8 cellular contexts compared by ENCODE assay signal in the genomic region with DNA sequence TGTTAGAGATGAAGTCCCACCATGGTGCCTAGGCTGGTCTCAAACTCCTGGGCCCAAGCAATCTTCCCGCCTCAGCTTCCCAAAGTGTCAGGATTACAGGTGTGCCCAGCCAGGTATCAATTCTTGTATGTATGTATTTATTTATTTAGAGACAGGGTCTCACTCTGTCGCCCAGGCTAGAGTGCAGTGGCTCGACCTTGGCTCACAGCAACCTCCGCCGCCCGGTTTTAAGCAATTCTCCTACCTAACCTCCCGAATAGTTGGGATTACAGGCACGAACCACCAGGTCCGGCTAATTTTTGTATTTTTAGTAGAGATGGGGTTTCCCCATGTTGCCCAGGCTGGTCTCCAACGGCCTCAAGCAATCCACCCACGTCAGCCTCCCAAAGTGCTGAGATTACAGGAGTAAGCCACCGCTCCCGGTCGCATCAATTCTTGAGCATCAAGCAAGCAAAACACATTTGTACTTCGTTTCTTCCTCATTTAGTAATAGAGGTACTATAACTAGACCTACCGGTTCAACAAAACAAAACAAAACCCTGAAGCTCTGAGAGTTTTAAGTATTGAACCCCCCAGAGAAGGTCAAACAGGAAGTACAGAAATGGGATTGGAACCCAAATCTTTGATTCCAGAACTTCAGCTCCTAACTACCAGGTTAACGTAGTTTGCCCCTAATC. TPM values are rescaled to one million over a fixed set of nuclear protein-coding genes. Genes with fewer than 3 reads are reported as not detected.
DNase-seq lines count a peak whose midpoint lies in the region; ATAC-seq and TF ChIP-seq lines count a peak whose summit lies in the region.

No MANE protein-coding gene starts in this region.

- peak overlapping the region; percentile 82 for H3K4me2 ChIP-seq in HCT116 (ENCODE audit: low read length)

- CTCF ChIA-PET in Caco-2 (lab: Charles Lee) = interaction anchor here (2.1 kb wide), 1 partner anchor 33 kb away, joined by 7 read pairs; the partner anchor contains the start of genes ANKS3 and DNAAF8
- CTCF ChIA-PET in HCT116 (lab: Charles Lee) = interaction anchor here (1.3 kb wide), 1 partner anchor 144 kb away, joined by 4 read pairs; the partner anchor contains the start of gene MGRN1

- no peak for TF ChIP-seq RAD21 in HCT116 (IDR thresholded peaks at IDR 0.05; ENCODE audit: low read depth)

- TF ChIP-seq CTCF in Caco-2 (IDR thresholded peaks at IDR 0.05; ENCODE audit: insufficient read depth in 1 of 2, low read depth in 1 of 2, low read length in 1 of 2, severe bottlenecking in 1 of 2, unreplicated experiment in 1 of 2) (no peak), HCT116 (IDR thresholded peaks at IDR 0.05 in 2 of 3, conservative IDR thresholded peaks at IDR 0.05 in 1 of 3; ENCODE audit: borderline replicate concordance in 1 of 3, insufficient read depth in 1 of 3, low read depth in 2 of 3, low read length in 2 of 3) (no peak), progenitor cell of endocrine pancreas (IDR thresholded peaks at IDR 0.05; ENCODE audit: unreplicated experiment) (no peak), WERI-Rb-1 (IDR thresholded peaks at IDR 0.05; ENCODE audit: low read depth, low read length) (no peak)

- H3K27ac Mint-ChIP-seq in Caco-2 (ENCODE audit: unreplicated experiment) = peak overlapping the region; percentile 71
- H3K27ac Mint-ChIP-seq in progenitor cell of endocrine pancreas = peak overlapping the region; percentile 93

- H3K4me3 Mint-ChIP-seq in Caco-2 (ENCODE audit: unreplicated experiment) (peak overlapping the region; percentile 77), progenitor cell of endocrine pancreas (ENCODE audit: low read depth) (peak overlapping the region; percentile 76)

- H3K27me3 Mint-ChIP-seq in Caco-2 (ENCODE audit: insufficient read depth, unreplicated experiment) = no peaks in the 10 kb centered on the region
- H3K27me3 Mint-ChIP-seq in progenitor cell of endocrine pancreas = no peaks in the 10 kb centered on the region

- H3K9ac ChIP-seq in HCT116 (ENCODE audit: low read length) = peak overlapping the region; percentile 66

- no peaks in the 10 kb centered on the region for H4K20me1 ChIP-seq in HCT116 (ENCODE audit: insufficient read depth)

- in situ Hi-C loops in ACHN (cut with HindIII; ENCODE audit: low pct_ligation_motif_present, low pct_unique_long_range_greater_than_20kb, low sequenced_read_pairs) = no loop called here

- H3K9me2 ChIP-seq in HCT116 (ENCODE audit: insufficient read depth) = no peaks in the 10 kb centered on the region

- TF ChIP-seq POLR2A in HCT116 (IDR thresholded peaks at IDR 0.05; ENCODE audit: borderline replicate concordance, extremely low read depth, insufficient read depth, insufficient read length) = no peak

- H3K9me3 ChIP-seq in Caco-2 (no peaks in the 10 kb centered on the region), HCT116 (ENCODE audit: control insufficient read depth in 1 of 2, insufficient read depth in 1 of 2, low read depth in 1 of 2, low read length in 2 of 2) (no peaks in the 10 kb centered on the region), WERI-Rb-1 (ENCODE audit: severe bottlenecking) (no peaks in the 10 kb centered on the region)

- H3K9me3 Mint-ChIP-seq in Caco-2 (ENCODE audit: unreplicated experiment) (no peaks in the 10 kb centered on the region), progenitor cell of endocrine pancreas (ENCODE audit: low read depth) (no peaks in the 10 kb centered on the region)

- H3K79me2 ChIP-seq in HCT116 (ENCODE audit: insufficient read depth, low read length) = peaks cover 21% of the 10 kb centered on the region; the same call in 1 of the 2 replicates

- peaks cover 10% of the 10 kb centered on the region for H3K4me1 Mint-ChIP-seq in Caco-2 (ENCODE audit: low read depth, unreplicated experiment)
- H3K4me1 Mint-ChIP-seq in progenitor cell of endocrine pancreas (ENCODE audit: low read depth) = peaks cover 15% of the 10 kb centered on the region

- H3K36me3 ChIP-seq in Caco-2 (ENCODE audit: control insufficient read depth, insufficient read depth, low read length) (no peaks in the 10 kb centered on the region), HCT116 (ENCODE audit: control insufficient read depth in 1 of 2, insufficient read depth in 2 of 2, low read length in 2 of 2) (peaks cover 5 to 10% of the 10 kb centered on the region in 2 experiments; a peak in 3 of 4 replicates), WERI-Rb-1 (peaks cover 22% of the 10 kb centered on the region)

- POLR2A ChIA-PET in Caco-2 (lab: Charles Lee) (interaction anchor here (0.7 to 1.7 kb wide), 3 partner anchors 20 to 177 kb away, joined by 6 to 20 read pairs (median 6); partner anchors contain the start of genes ANKS3, DNAAF8 and SEPTIN12), HCT116 (lab: Charles Lee) (interaction anchor here (0.7 to 1.1 kb wide), 3 partner anchors 22 to 152 kb away, joined by 3 to 8 read pairs (median 4); partner anchors contain the start of genes ANKS3 and DNAAF8)

- H3K27ac ChIP-seq in HCT116 (ENCODE audit: low read depth, low read length) = peak overlapping the region; percentile 56
- H3K27ac ChIP-seq in WERI-Rb-1 = no peak overlapping the region

- no peak overlapping the region for H2AFZ ChIP-seq in HCT116 (ENCODE audit: low read depth, low read length, poor library complexity, severe bottlenecking)

- H3K4me3 ChIP-seq in Caco-2 (ENCODE audit: low read depth, low read length) = peak overlapping the region; percentile 66
- peak overlapping the region; percentile 92 to 93 for H3K4me3 ChIP-seq in HCT116 (replicated peaks in 1 of 2; ENCODE audit: low read depth in 1 of 2, low read length in 2 of 2)
- no peak overlapping the region for H3K4me3 ChIP-seq in WERI-Rb-1 (ENCODE audit: low read depth, low read length)

- no peak for ATAC-seq in HCT116
- ATAC-seq in left lobe of liver = no peak

- H3K36me3 Mint-ChIP-seq in Caco-2 (ENCODE audit: insufficient read depth, unreplicated experiment) (peaks cover 15% of the 10 kb centered on the region), progenitor cell of endocrine pancreas (ENCODE audit: insufficient read depth) (no peaks in the 10 kb centered on the region)

- intact Hi-C loops in Caco-2 (cut with micrococcal nuclease; ENCODE audit: unreplicated experiment) (loop anchor here (1.0 to 2.0 kb wide), 5 partner anchors 21 to 188 kb away; partner anchors contain the start of genes ANKS3, DNAAF8, NUDT16L1 and ROGDI), HCT116 (cut with micrococcal nuclease) (loop anchor here (1.0 to 5.0 kb wide), 3 partner anchors 33 to 179 kb away; partner anchors contain the start of genes ANKS3, DNAAF8, GLYR1 and UBN1)

- H3K4me1 ChIP-seq in Caco-2 (peaks cover 10% of the 10 kb centered on the region; the same call in 1 of the 2 replicates), HCT116 (ENCODE audit: control insufficient read depth in 1 of 2, insufficient read depth in 2 of 2, low read length in 2 of 2) (peaks cover 12 to 23% of the 10 kb centered on the region in 2 experiments)

- BruUV-seq in Caco-2 (replicated peaks; lab: Mats Ljungman, UMichigan) (TSS peak; percentile 9), HCT116 (replicated peaks; lab: Mats Ljungman, UMichigan) (no TSS peak)

- DNase-seq in Caco-2 (peak in 1 of 2 experiments; percentile 16), HCT116 (ENCODE audit: low read depth, low spot score) (peak; percentile 8), SW480 (ENCODE audit: low spot score) (peak; percentile 16), fibroblast of gingiva (ENCODE audit: low read depth) (peak; percentile 28), progenitor cell of endocrine pancreas (ENCODE audit: low spot score, unreplicated experiment) (no peak), ACHN (no peak), WERI-Rb-1 (no peak), left lobe of liver (ENCODE audit: low spot score) (no peak)

- H3K27me3 ChIP-seq in Caco-2 (replicated peaks; ENCODE audit: control insufficient read depth, insufficient read depth, low read length) (no peaks in the 10 kb centered on the region), HCT116 (ENCODE audit: insufficient read depth, low read length) (no peaks in the 10 kb centered on the region), WERI-Rb-1 (ENCODE audit: insufficient read depth, low read depth, severe bottlenecking) (no peaks in the 10 kb centered on the region)

- RAD21 ChIA-PET in HCT116 (lab: Charles Lee; ENCODE audit: low non-redundant PET in 1 of 2, low total read pairs in 2 of 2, uncharacterized antibody in 2 of 2, unreplicated experiment in 2 of 2) = interaction anchor here in 1 of 2 experiments (1.2 kb wide), 1 partner anchor 35 kb away, joined by 3 read pairs; the partner anchor contains the start of gene ROGDI

TF ChIP-seq in HCT116, 20 proteins besides CTCF, POLR2A, EP300 and RAD21 (continues in another document):
- TF ChIP-seq ATF3 (IDR thresholded peaks at IDR 0.05) (no peak), SP1 (IDR thresholded peaks at IDR 0.05; ENCODE audit: low read depth) (no peak), YY1 (IDR thresholded peaks at IDR 0.05; ENCODE audit: extremely low read depth, insufficient replicate concordance, low read depth, low read length) (no peak), MAX (IDR thresholded peaks at IDR 0.05) (no peak), EGR1 (IDR thresholded peaks at IDR 0.05; ENCODE audit: low read depth) (no peak), SIN3A (IDR thresholded peaks at IDR 0.05; ENCODE audit: low read depth) (no peak)

RNA-seq across cellular contexts. Expression of gene ZNF500, which starts 1.0 kb away (rescaled TPM):
- total RNA-seq in Caco-2 (2022) = 12.9 and 13.3 TPM in 2 replicates
- total RNA-seq in HCT116 (2021; ENCODE audit: unreplicated experiment) = 20.1 TPM
- 6.2 and 8.5 TPM in 2 replicates for polyA plus RNA-seq in HCT116 (2012)
- 23.5 and 23.9 TPM in 2 replicates for total RNA-seq in progenitor cell of endocrine pancreas
- 9.5 TPM for total RNA-seq in left lobe of liver

RNA-seq across cellular contexts. Expression of gene SEPTIN12, which starts 20.1 kb away (rescaled TPM):
- total RNA-seq in Caco-2 (2022) = not detected in 2 replicates
- total RNA-seq in HCT116 (2021; ENCODE audit: unreplicated experiment) = not detected
- 0.10 TPM in 1 of 2 replicates, not detected in the other for polyA plus RNA-seq in HCT116 (2012)
- 0.78 TPM in 1 of 2 replicates, not detected in the other for total RNA-seq in progenitor cell of endocrine pancreas
- total RNA-seq in left lobe of liver = not detected

RNA-seq across cellular contexts. Expression of gene SMIM22, which starts 27.2 kb away (rescaled TPM):
- not detected in 2 replicates for total RNA-seq in Caco-2 (2022)
- total RNA-seq in HCT116 (2021; ENCODE audit: unreplicated experiment) = 3.3 TPM
- 3.8 and 5.2 TPM in 2 replicates for polyA plus RNA-seq in HCT116 (2012)
- total RNA-seq in progenitor cell of endocrine pancreas = not detected in 2 replicates
- total RNA-seq in left lobe of liver = 0.60 TPM

RNA-seq across cellular contexts. Expression of gene DNAAF8, which starts 33.7 kb away (rescaled TPM):
- total RNA-seq in Caco-2 (2022) (0.54 TPM in 1 of 2 replicates, not detected in the other), HCT116 (2021; ENCODE audit: unreplicated experiment) (1.0 TPM), progenitor cell of endocrine pancreas (1.1 TPM in 2 replicates), left lobe of liver (0.45 TPM)
- 0.39 and 0.72 TPM in 2 replicates for polyA plus RNA-seq in HCT116 (2012)

RNA-seq across cellular contexts. Expression of gene ANKS3, which starts 33.9 kb away (rescaled TPM):
- total RNA-seq in Caco-2 (2022) = 27.4 and 28.1 TPM in 2 replicates
- 25.5 TPM for total RNA-seq in HCT116 (2021; ENCODE audit: unreplicated experiment)
- polyA plus RNA-seq in HCT116 (2012) = 10.2 and 11.9 TPM in 2 replicates
- total RNA-seq in progenitor cell of endocrine pancreas = 45.0 and 45.3 TPM in 2 replicates
- total RNA-seq in left lobe of liver = 10.6 TPM

Comparison
In these comparisons a context has a peak if more than half of its experiments do, and no peak if none do; other contexts are left out.
1. DNase-seq: peak in HCT116 (single experiment), SW480 (single experiment) and fibroblast of gingiva (single experiment); none in progenitor cell of endocrine pancreas (single experiment), ACHN (single experiment), WERI-Rb-1 (single experiment) and left lobe of liver (single experiment).